ENCODE assay signal across 9 cellular contexts in the genomic region with DNA sequence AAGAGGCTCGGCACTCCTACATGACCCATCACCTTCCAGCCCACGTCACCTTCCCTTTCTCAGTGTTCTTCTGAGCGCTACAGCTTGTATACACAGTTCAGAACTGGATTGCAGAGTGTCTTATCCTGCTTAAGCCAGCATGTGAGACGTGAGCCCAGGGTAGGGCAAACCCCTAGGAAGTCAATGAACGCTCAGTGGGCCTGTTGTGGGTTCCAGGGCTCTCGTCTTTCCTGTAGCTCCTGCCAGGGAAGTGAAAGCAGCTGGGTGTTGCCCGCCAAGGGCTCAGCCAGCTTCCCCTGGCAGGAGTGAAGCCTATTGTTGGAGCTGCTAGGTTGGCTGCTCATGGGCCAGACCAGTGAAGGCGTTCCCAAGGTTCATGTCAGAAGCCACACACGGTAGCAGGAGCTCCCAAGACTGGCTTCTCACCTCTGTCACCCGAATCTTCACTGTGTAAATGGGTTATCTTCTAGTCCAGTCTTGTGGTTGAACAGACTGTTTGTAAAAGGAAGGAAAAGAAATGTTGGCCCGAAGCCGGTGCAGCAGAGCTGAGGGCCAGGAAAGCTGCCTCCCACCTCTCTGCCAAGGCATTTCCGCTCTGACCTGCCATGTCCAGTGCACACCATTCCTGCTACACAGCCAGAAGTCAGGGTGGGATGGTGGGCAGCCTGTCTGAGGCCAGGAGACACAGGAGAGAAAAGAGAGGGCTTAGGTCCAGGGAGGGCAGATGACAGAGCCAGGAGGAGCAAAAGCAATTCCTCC.
DNase-seq lines count a peak whose midpoint lies in the region; ATAC-seq, FAIRE-seq and TF ChIP-seq lines count a peak whose summit lies in the region.
"Had no signal": no experiment of that assay in that cellular context is flagged by ENCODE, and none has a peak within 500 bp of the region (broad histone marks: within the 10 kb centered on the region; RNA-seq: fewer than 3 reads in every experiment).

No MANE protein-coding gene starts in this region.

- FAIRE-seq in small intestine (lab: Jason Lieb, UNC), result no peak
- FAIRE-seq: RCC 7860 had no signal

- H3K4me3 ChIP-seq in esophagus muscularis mucosa (no peak overlapping the region), mucosa of rectum (ENCODE audit: low read length in 2 of 2) (no peak overlapping the region), upper lobe of left lung (no peak overlapping the region), WERI-Rb-1 (ENCODE audit: low read depth, low read length) (no peak overlapping the region), small intestine (ENCODE audit: low read depth in 1 of 2, low read length in 2 of 2) (no peak overlapping the region)

- ATAC-seq in upper lobe of left lung (ENCODE audit: low FRiP score in 2 of 2), result peak; percentile 62 to 68

- H3K9ac ChIP-seq in mucosa of rectum (ENCODE audit: low read depth in 1 of 2, low read length in 2 of 2), result peak overlapping the region in 1 of 2 donors; percentile 11

- TF ChIP-seq EP300 in esophagus muscularis mucosa (IDR thresholded peaks at IDR 0.05), result no peak
- TF ChIP-seq EP300 in upper lobe of left lung (IDR thresholded peaks at IDR 0.05), result no peak

- H3K27ac ChIP-seq in esophagus muscularis mucosa (replicated peaks in 1 of 4) (peak overlapping the region; percentile 65 to 93 (median 84)), mucosa of rectum (ENCODE audit: low read depth in 2 of 2, low read length in 2 of 2) (peak overlapping the region; percentile 47 to 58), upper lobe of left lung (peak overlapping the region; percentile 20 to 75 (median 74)), WERI-Rb-1 (no peak overlapping the region), small intestine (ENCODE audit: low read depth in 1 of 2, low read length in 1 of 2) (peak overlapping the region in 1 of 2 donors; percentile 55)

- WGBS in esophagus muscularis mucosa, result 42% methylated on average over 13 of the region's 13 CpGs
- 40 to 53% methylated on average over 7 to 13 of the region's 13 CpGs for WGBS in upper lobe of left lung, 2 donors
- WGBS in small intestine, 3 donors, result 65 to 71% (median 65%) methylated on average over 13 of the region's 13 CpGs

- TF ChIP-seq POLR2A in esophagus muscularis mucosa (IDR thresholded peaks at IDR 0.05; ENCODE audit: low read depth) (no peak), upper lobe of left lung (IDR thresholded peaks at IDR 0.05) (no peak)

- peaks cover 0 to 10% (median 4%) of the 10 kb centered on the region in 4 donors for H3K9me3 ChIP-seq in esophagus muscularis mucosa
- peaks cover 0 to 4% of the 10 kb centered on the region in 2 donors for H3K9me3 ChIP-seq in mucosa of rectum (ENCODE audit: control insufficient read depth in 2 of 2, low read length in 2 of 2)
- peaks cover 0 to 11% (median 4%) of the 10 kb centered on the region in 4 donors for H3K9me3 ChIP-seq in upper lobe of left lung
- H3K9me3 ChIP-seq in WERI-Rb-1 (ENCODE audit: severe bottlenecking), result peaks cover 11% of the 10 kb centered on the region
- no peaks in the 10 kb centered on the region for H3K9me3 ChIP-seq in small intestine (ENCODE audit: control insufficient read depth, low read depth)

- TF ChIP-seq CTCF in esophagus muscularis mucosa (IDR thresholded peaks at IDR 0.05), result no peak
- no peak for TF ChIP-seq CTCF in upper lobe of left lung (IDR thresholded peaks at IDR 0.05)
- no peak for TF ChIP-seq CTCF in WERI-Rb-1 (IDR thresholded peaks at IDR 0.05; ENCODE audit: low read depth, low read length)

- H3K27me3 ChIP-seq in esophagus muscularis mucosa (no peaks in the 10 kb centered on the region), mucosa of rectum (ENCODE audit: control insufficient read depth in 2 of 2, insufficient read depth in 2 of 2, low read length in 2 of 2) (no peaks in the 10 kb centered on the region), upper lobe of left lung (no peaks in the 10 kb centered on the region), WERI-Rb-1 (ENCODE audit: insufficient read depth, low read depth, severe bottlenecking) (no peaks in the 10 kb centered on the region), small intestine (ENCODE audit: control insufficient read depth in 2 of 2, insufficient read depth in 2 of 2, low read length in 2 of 2) (no peaks in the 10 kb centered on the region)

- intact Hi-C loops in esophagus muscularis mucosa (cut with DNase I), result no loop called here

- peaks cover 51 to 78% (median 72%) of the 10 kb centered on the region in 4 donors for H3K4me1 ChIP-seq in esophagus muscularis mucosa
- no peaks in the 10 kb centered on the region for H3K4me1 ChIP-seq in mucosa of rectum (ENCODE audit: control insufficient read depth in 2 of 2, insufficient read depth in 2 of 2, low read length in 2 of 2)
- H3K4me1 ChIP-seq in upper lobe of left lung, result peaks cover 11 to 33% (median 17%) of the 10 kb centered on the region in 4 donors
- peaks cover 0 to 5% of the 10 kb centered on the region in 2 donors for H3K4me1 ChIP-seq in small intestine (ENCODE audit: control insufficient read depth in 2 of 2, insufficient read depth in 1 of 2, low read depth in 1 of 2, low read length in 1 of 2)

- DNase-seq in NCI-H226 (peak; percentile 22), esophagus muscularis mucosa (ENCODE audit: extremely low spot score) (no peak), upper lobe of left lung (peak in 1 of 2 donors; percentile 68), WERI-Rb-1 (no peak), small intestine (no peak), ecto neural progenitor cell (ENCODE audit: low spot score) (no peak), NCI-H510A treated with DMSO at 0.1 percent for 48 hours (lab: John Stamatoyannopoulos, UW) (no peak)

- H3K36me3 ChIP-seq in esophagus muscularis mucosa, result no peaks in the 10 kb centered on the region
- no peaks in the 10 kb centered on the region for H3K36me3 ChIP-seq in mucosa of rectum (ENCODE audit: control insufficient read depth in 2 of 2, insufficient read depth in 2 of 2, low read length in 2 of 2)
- H3K36me3 ChIP-seq in upper lobe of left lung, result no peaks in the 10 kb centered on the region
- no peaks in the 10 kb centered on the region for H3K36me3 ChIP-seq in WERI-Rb-1
- no peaks in the 10 kb centered on the region for H3K36me3 ChIP-seq in small intestine (ENCODE audit: control insufficient read depth in 2 of 2, insufficient read depth in 2 of 2, low read length in 2 of 2)
